ENCODE assay signal across 1 cellular context in the genomic region with DNA sequence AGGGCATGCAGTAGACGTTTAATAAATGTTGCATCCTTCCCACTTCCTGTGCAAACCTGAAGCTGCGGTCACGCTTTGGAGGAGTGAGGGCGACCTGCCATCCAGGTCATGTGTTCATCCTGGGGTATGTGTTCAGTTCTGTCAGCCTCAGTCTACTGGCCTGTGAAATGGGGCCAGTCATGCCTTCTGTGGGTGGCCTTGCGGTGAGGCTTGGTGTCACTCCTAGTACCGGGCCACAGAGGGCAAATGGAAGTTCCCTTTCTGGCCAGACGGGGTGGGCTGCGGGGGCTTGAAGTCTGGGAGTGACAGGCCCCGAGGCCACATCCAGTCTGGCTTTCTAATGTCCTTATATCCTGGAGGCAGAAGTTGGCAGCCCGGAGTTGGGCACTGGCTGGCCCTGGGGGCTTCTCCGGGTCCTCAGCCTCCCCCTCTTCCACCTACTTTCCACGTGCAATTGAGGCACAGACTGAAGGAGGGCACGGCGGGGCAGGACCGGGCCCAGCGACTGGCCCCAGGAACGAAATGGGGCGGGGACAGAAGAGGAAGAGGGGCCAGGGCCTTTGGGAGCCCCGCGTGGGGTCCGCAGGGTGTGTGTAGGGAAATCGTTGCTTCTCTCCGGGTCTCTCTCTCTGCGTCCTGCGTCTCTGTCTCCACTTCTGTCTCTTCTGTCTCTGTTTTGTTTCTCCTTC.
TF ChIP-seq lines count a peak whose summit lies in the region.

No MANE protein-coding gene starts in this region.

TF ChIP-seq in HepG2, 621 proteins besides CTCF, POLR2A, EP300 and RAD21:
- TF ChIP-seq HDAC2 (CRISPR knock-in tag; IDR thresholded peaks at IDR 0.05), result peak; percentile 48
- TF ChIP-seq, protein P1, sequence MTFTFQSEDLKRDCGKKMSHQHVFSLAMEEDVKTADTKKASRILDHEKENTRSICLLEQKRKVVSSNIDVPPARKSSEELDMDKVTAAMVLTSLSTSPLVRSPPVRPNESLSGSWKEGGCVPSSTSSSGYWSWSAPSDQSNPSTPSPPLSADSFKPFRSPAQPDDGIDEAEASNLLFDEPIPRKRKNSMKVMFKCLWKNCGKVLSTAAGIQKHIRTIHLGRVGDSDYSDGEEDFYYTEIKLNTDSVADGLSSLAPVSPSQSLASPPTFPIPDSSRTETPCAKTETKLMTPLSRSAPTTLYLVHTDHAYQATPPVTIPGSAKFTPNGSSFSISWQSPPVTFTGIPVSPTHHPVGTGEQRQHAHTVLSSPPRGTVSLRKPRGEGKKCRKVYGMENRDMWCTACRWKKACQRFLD (CRISPR knock-in tag; IDR thresholded peaks at IDR 0.05; ENCODE audit: borderline replicate concordance), result no peak
- peak; percentile 98 for TF ChIP-seq ZKSCAN8 (CRISPR knock-in tag; IDR thresholded peaks at IDR 0.05; ENCODE audit: borderline replicate concordance)
- 0 out of 2 replicates have a peak, but pooled peaks have one; percentile 47 for TF ChIP-seq ZNF558 (CRISPR knock-in tag; IDR thresholded peaks at IDR 0.05; ENCODE audit: borderline replicate concordance)
- peak; percentile 94 for TF ChIP-seq ADNP (CRISPR knock-in tag; IDR thresholded peaks at IDR 0.05)
- TF ChIP-seq ZNF121 (CRISPR knock-in tag; IDR thresholded peaks at IDR 0.05), result no peak
- TF ChIP-seq FLYWCH1 (CRISPR knock-in tag; IDR thresholded peaks at IDR 0.05), result no peak
- no peak for TF ChIP-seq PLRG1 (conservative IDR thresholded peaks at IDR 0.05)
- no peak for TF ChIP-seq TBL1XR1 (IDR thresholded peaks at IDR 0.05; ENCODE audit: borderline replicate concordance, low read length, partially characterized antibody)
- no peak for TF ChIP-seq RBM22 (optimal IDR thresholded peaks at IDR 0.05; ENCODE audit: low read length)
- TF ChIP-seq ZNF501 (CRISPR knock-in tag; IDR thresholded peaks at IDR 0.05), result peak; percentile 14; the same call in 1 of the 2 replicates
- no peak for TF ChIP-seq JDP2 (CRISPR knock-in tag; IDR thresholded peaks at IDR 0.05; ENCODE audit: borderline replicate concordance)
- TF ChIP-seq MAX (IDR thresholded peaks at IDR 0.05), result peak; percentile 32; the same call in 1 of the 2 replicates
- TF ChIP-seq ZNF629 (CRISPR knock-in tag; conservative IDR thresholded peaks at IDR 0.05), result peak; percentile 100
- no peak for TF ChIP-seq TAF15 (IDR thresholded peaks at IDR 0.05; ENCODE audit: low read depth, low read length, poor library complexity, severe bottlenecking)
- TF ChIP-seq ZMYM3 (CRISPR knock-in tag; IDR thresholded peaks at IDR 0.05), result peak; percentile 99
- peak; percentile 98 for TF ChIP-seq KDM1A (CRISPR knock-in tag; IDR thresholded peaks at IDR 0.05)
- peak; percentile 88; the same call in 1 of the 2 replicates for TF ChIP-seq ZBTB4 (CRISPR knock-in tag; IDR thresholded peaks at IDR 0.05; ENCODE audit: borderline replicate concordance)
- TF ChIP-seq RCOR2 (CRISPR knock-in tag; IDR thresholded peaks at IDR 0.05), result peak; percentile 83
- TF ChIP-seq, protein P2, sequence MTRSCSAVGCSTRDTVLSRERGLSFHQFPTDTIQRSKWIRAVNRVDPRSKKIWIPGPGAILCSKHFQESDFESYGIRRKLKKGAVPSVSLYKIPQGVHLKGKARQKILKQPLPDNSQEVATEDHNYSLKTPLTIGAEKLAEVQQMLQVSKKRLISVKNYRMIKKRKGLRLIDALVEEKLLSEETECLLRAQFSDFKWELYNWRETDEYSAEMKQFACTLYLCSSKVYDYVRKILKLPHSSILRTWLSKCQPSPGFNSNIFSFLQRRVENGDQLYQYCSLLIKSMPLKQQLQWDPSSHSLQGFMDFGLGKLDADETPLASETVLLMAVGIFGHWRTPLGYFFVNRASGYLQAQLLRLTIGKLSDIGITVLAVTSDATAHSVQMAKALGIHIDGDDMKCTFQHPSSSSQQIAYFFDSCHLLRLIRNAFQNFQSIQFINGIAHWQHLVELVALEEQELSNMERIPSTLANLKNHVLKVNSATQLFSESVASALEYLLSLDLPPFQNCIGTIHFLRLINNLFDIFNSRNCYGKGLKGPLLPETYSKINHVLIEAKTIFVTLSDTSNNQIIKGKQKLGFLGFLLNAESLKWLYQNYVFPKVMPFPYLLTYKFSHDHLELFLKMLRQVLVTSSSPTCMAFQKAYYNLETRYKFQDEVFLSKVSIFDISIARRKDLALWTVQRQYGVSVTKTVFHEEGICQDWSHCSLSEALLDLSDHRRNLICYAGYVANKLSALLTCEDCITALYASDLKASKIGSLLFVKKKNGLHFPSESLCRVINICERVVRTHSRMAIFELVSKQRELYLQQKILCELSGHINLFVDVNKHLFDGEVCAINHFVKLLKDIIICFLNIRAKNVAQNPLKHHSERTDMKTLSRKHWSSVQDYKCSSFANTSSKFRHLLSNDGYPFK (CRISPR knock-in tag; IDR thresholded peaks at IDR 0.05; ENCODE audit: borderline replicate concordance), result peak; percentile 30; the same call in 1 of the 2 replicates
- TF ChIP-seq, protein P3, sequence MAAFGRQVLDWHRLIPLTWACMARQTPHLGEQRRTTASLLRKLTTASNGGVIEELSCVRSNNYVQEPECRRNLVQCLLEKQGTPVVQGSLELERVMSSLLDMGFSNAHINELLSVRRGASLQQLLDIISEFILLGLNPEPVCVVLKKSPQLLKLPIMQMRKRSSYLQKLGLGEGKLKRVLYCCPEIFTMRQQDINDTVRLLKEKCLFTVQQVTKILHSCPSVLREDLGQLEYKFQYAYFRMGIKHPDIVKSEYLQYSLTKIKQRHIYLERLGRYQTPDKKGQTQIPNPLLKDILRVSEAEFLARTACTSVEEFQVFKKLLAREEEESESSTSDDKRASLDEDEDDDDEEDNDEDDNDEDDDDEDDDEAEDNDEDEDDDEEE (CRISPR knock-in tag; IDR thresholded peaks at IDR 0.05), result peak; percentile 42; the same call in 1 of the 2 replicates
- TF ChIP-seq STAT5B (CRISPR knock-in tag; IDR thresholded peaks at IDR 0.05), result no peak
- TF ChIP-seq TP53 (CRISPR knock-in tag; conservative IDR thresholded peaks at IDR 0.05), result no peak
- TF ChIP-seq XRCC5 (optimal IDR thresholded peaks at IDR 0.05; ENCODE audit: low read length), result peak; percentile 8
- 0 out of 2 replicates have a peak, but pooled peaks have one; percentile 5 for TF ChIP-seq IRF2 (CRISPR knock-in tag; IDR thresholded peaks at IDR 0.05)
- TF ChIP-seq ZNF354B (CRISPR knock-in tag; IDR thresholded peaks at IDR 0.05), result no peak
- no peak for TF ChIP-seq ZFYVE20 (CRISPR knock-in tag; IDR thresholded peaks at IDR 0.05; ENCODE audit: borderline replicate concordance, low read depth)
- TF ChIP-seq HIC2 (CRISPR knock-in tag; IDR thresholded peaks at IDR 0.05; ENCODE audit: low read depth), result 0 out of 2 replicates have a peak, but pooled peaks have one; percentile 16
- TF ChIP-seq ZMYM2 (CRISPR knock-in tag; IDR thresholded peaks at IDR 0.05), result peak; percentile 90
- TF ChIP-seq ZNF768 (CRISPR knock-in tag; IDR thresholded peaks at IDR 0.05), result peak; percentile 6; the same call in 1 of the 2 replicates
- TF ChIP-seq CHD4 (IDR thresholded peaks at IDR 0.05; ENCODE audit: borderline replicate concordance, low read length), result peak; percentile 95
- TF ChIP-seq, protein P4, sequence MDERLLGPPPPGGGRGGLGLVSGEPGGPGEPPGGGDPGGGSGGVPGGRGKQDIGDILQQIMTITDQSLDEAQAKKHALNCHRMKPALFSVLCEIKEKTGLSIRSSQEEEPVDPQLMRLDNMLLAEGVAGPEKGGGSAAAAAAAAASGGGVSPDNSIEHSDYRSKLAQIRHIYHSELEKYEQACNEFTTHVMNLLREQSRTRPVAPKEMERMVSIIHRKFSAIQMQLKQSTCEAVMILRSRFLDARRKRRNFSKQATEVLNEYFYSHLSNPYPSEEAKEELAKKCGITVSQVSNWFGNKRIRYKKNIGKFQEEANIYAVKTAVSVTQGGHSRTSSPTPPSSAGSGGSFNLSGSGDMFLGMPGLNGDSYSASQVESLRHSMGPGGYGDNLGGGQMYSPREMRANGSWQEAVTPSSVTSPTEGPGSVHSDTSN (CRISPR knock-in tag; IDR thresholded peaks at IDR 0.05), result no peak
- peak; percentile 71 for TF ChIP-seq RBM39 (IDR thresholded peaks at IDR 0.05; ENCODE audit: low read depth, low read length, poor library complexity, severe bottlenecking)
- TF ChIP-seq POGK (CRISPR knock-in tag; conservative IDR thresholded peaks at IDR 0.05), result 0 out of 2 replicates have a peak, but pooled peaks have one; percentile 14
- TF ChIP-seq NRL (CRISPR knock-in tag; IDR thresholded peaks at IDR 0.05; ENCODE audit: borderline replicate concordance), result no peak
